Comparison of ENCODE assay signal across 8 cellular contexts in genomic region chr6:122491915-122492537, GRCh38. TPM values are rescaled to one million over a fixed set of nuclear protein-coding genes. Genes with fewer than 3 reads are reported as not detected.
DNase-seq lines count a peak whose midpoint lies in the region; ATAC-seq and TF ChIP-seq lines count a peak whose summit lies in the region.

No MANE protein-coding gene starts in this region.

- no peaks in the 10 kb centered on the region for H3K27me3 Mint-ChIP-seq in mesothelial cell of epicardium (ENCODE audit: low read depth)

- no peak overlapping the region for H3K4me3 Mint-ChIP-seq in mesothelial cell of epicardium

- no peak overlapping the region for H3K27ac Mint-ChIP-seq in mesothelial cell of epicardium

- H3K36me3 Mint-ChIP-seq in mesothelial cell of epicardium: peaks cover 38% of the 10 kb centered on the region

- H3K9me3 Mint-ChIP-seq in mesothelial cell of epicardium: peaks cover 16% of the 10 kb centered on the region

- TF ChIP-seq CTCF in mesothelial cell of epicardium (IDR thresholded peaks at IDR 0.05; ENCODE audit: unreplicated experiment): peak; percentile 56

- peak; percentile 77 for ATAC-seq in GM19468 (IDR thresholded peaks at IDR 0.05; ENCODE audit: extremely low read depth, unreplicated experiment)
- peak; percentile 94 for ATAC-seq in HG03565 (IDR thresholded peaks at IDR 0.05; ENCODE audit: unreplicated experiment)

- peaks cover 8% of the 10 kb centered on the region for H3K4me1 Mint-ChIP-seq in mesothelial cell of epicardium

- peak; percentile 57 for DNase-seq in Caki2 (ENCODE audit: low read depth)
- peak; percentile 82 for DNase-seq in NCI-H748 treated with DMSO at 0.1 percent for 48 hours (lab: John Stamatoyannopoulos, UW)
- peak; percentile 69 to 76 for DNase-seq in activated CD4-positive, alpha-beta T cell treated with anti-CD3 and anti-CD28 coated beads, Interleukin-2, amount 50 U/mL, for 48 hours
- DNase-seq in effector CD4-positive, alpha-beta T cell: peak; percentile 51
- DNase-seq in mesothelial cell of epicardium (ENCODE audit: low spot score in 2 of 2, unreplicated experiment in 2 of 2): peak in 1 of 2 experiments; percentile 66
- peak; percentile 20 to 42 for DNase-seq in stimulated activated CD8-positive, alpha-beta memory T cell treated with anti-CD3 and anti-CD28 coated beads, Interleukin-4, amount 100 ng/mL, for 4 hours (ENCODE audit: low read depth in 2 of 2, low spot score in 1 of 2)

- in situ Hi-C loops in Caki2 (cut with HindIII; ENCODE audit: low pct_unique_long_range_greater_than_20kb, low sequenced_read_pairs): no loop called here

RNA-seq across cellular contexts. Expression of gene SERINC1, which starts 20.4 kb away (rescaled TPM):
- 70.5 and 76.3 TPM in 2 replicates for total RNA-seq in Caki2 (2014; rRNA removed; shearing (Covaris generic); ENCODE audit: low replicate concordance)
- total RNA-seq in mesothelial cell of epicardium: 99.2 to 100 TPM (median 99.5 TPM) in 3 replicates
